12 cellular contexts compared by ENCODE assay signal in genomic region chr13:25874907-25875306, GRCh38.
DNase-seq lines count a peak whose midpoint lies in the region; ATAC-seq and TF ChIP-seq lines count a peak whose summit lies in the region.
"Had no signal": no experiment of that assay in that cellular context is flagged by ENCODE, and none has a peak within 500 bp of the region (broad histone marks: within the 10 kb centered on the region; RNA-seq: fewer than 3 reads in every experiment).

No MANE protein-coding gene starts in this region.

- CTCF ChIA-PET in HEK293T (lab: Yijun Ruan, JAX), result no interaction called here

- H3K4me3 ChIP-seq in gastrocnemius medialis, result no peak overlapping the region
- H3K4me3 ChIP-seq: thoracic aorta had no signal

- peaks cover 22% of the 10 kb centered on the region for H3K4me1 Mint-ChIP-seq in central memory CD8-positive, alpha-beta T cell

- H3K27ac Mint-ChIP-seq in central memory CD8-positive, alpha-beta T cell (ENCODE audit: low read depth), result peak overlapping the region; percentile 23

- H3K27ac ChIP-seq in gastrocnemius medialis, result no peak overlapping the region
- H3K27ac ChIP-seq: thoracic aorta had no signal

- peak; percentile 93 for ATAC-seq in central memory CD8-positive, alpha-beta T cell (replicated peaks; ENCODE audit: extremely low read depth, poor library complexity, severe bottlenecking)
- no peak for ATAC-seq in gastrocnemius medialis
- no peak for ATAC-seq in HG02938 (IDR thresholded peaks at IDR 0.05; ENCODE audit: unreplicated experiment)

- H3K4me3 Mint-ChIP-seq in central memory CD8-positive, alpha-beta T cell, result peak overlapping the region; percentile 39

- DNase-seq in NCI-H510A (lab: John Stamatoyannopoulos, UW) (peak; percentile 27), HEK293T (ENCODE audit: extremely low spot score) (no peak), DMS114 treated with DMSO at 0.1 percent for 48 hours (lab: John Stamatoyannopoulos, UW; ENCODE audit: unreplicated experiment) (no peak), gastrocnemius medialis (no peak)
- DNase-seq in activated CD4-positive, alpha-beta T cell treated with anti-CD3 and anti-CD28 coated beads for 48 hours, result peak; percentile 70
- peak; percentile 26 to 67 for DNase-seq in central memory CD8-positive, alpha-beta T cell (ENCODE audit: low spot score in 2 of 2)
- peak; percentile 25 to 33 for DNase-seq in stimulated activated CD8-positive, alpha-beta memory T cell treated with anti-CD3 and anti-CD28 coated beads, Interleukin-4, amount 100 ng/mL, for 1 hour (ENCODE audit: low read depth in 2 of 2, low spot score in 1 of 2)
- DNase-seq: amniotic stem cell, midbrain, NCI-H774 had no signal

- POLR2A ChIA-PET in HEK293T (lab: Yijun Ruan, JAX), result no interaction called here

- H3K9me3 ChIP-seq in gastrocnemius medialis, result no peaks in the 10 kb centered on the region
- H3K9me3 ChIP-seq: thoracic aorta had no signal

- no peaks in the 10 kb centered on the region for H3K27me3 ChIP-seq in gastrocnemius medialis

- H3K36me3 ChIP-seq in gastrocnemius medialis, result no peaks in the 10 kb centered on the region
- H3K36me3 ChIP-seq: thoracic aorta had no signal

- no peaks in the 10 kb centered on the region for H3K27me3 Mint-ChIP-seq in central memory CD8-positive, alpha-beta T cell

- no peak for TF ChIP-seq POLR2A in gastrocnemius medialis (IDR thresholded peaks at IDR 0.05)

- H3K9me3 Mint-ChIP-seq in central memory CD8-positive, alpha-beta T cell, result peaks cover 5% of the 10 kb centered on the region

- intact Hi-C loops in gastrocnemius medialis (cut with DNase I; ENCODE audit: low total_unique reads), result loop anchor here (5.0 kb wide), 1 partner anchor 177 kb away; the partner anchor contains the start of gene SHISA2

- H3K4me1 ChIP-seq in gastrocnemius medialis, result peaks cover 11 to 21% of the 10 kb centered on the region in 2 donors

- in situ Hi-C loops in gastrocnemius medialis (cut with MboI; ENCODE audit: low sequenced_read_pairs in 4 of 4), result no loop called here

- TF ChIP-seq CTCF in gastrocnemius medialis (IDR thresholded peaks at IDR 0.05 in 4 of 5, conservative IDR thresholded peaks at IDR 0.05 in 1 of 5), result no peak

- peaks cover 2% of the 10 kb centered on the region for H3K36me3 Mint-ChIP-seq in central memory CD8-positive, alpha-beta T cell (ENCODE audit: insufficient read depth)

TF ChIP-seq in HEK293T, 16 proteins besides CTCF, POLR2A, EP300 and RAD21:
- TF ChIP-seq SP1 (IDR thresholded peaks at IDR 0.05) (no peak), NFRKB (IDR thresholded peaks at IDR 0.05) (no peak), CTBP1 (IDR thresholded peaks at IDR 0.05; ENCODE audit: borderline replicate concordance) (no peak), TARDBP (IDR thresholded peaks at IDR 0.05) (no peak), SUZ12 (IDR thresholded peaks at IDR 0.05) (no peak), BHLHE40 (IDR thresholded peaks at IDR 0.05; ENCODE audit: borderline replicate concordance) (no peak), FOXA1 (IDR thresholded peaks at IDR 0.05) (no peak), LEF1 (IDR thresholded peaks at IDR 0.05; ENCODE audit: borderline replicate concordance) (no peak), PKNOX1 (IDR thresholded peaks at IDR 0.05) (no peak), ELF4 (IDR thresholded peaks at IDR 0.05) (no peak), FOXK2 (IDR thresholded peaks at IDR 0.05) (no peak), ZNF384 (IDR thresholded peaks at IDR 0.05) (no peak), L3MBTL2 (conservative IDR thresholded peaks at IDR 0.05) (no peak), FOXM1 (IDR thresholded peaks at IDR 0.05; ENCODE audit: borderline replicate concordance) (no peak), ARNT (IDR thresholded peaks at IDR 0.05) (no peak), HDGF (IDR thresholded peaks at IDR 0.05; ENCODE audit: borderline replicate concordance) (no peak)
TF ChIP-seq in HEK293T: peak in this region for 0.

Comparison
In these comparisons a context has a peak if more than half of its experiments do, and no peak if none do; other contexts are left out.
1. DNase-seq: peak in NCI-H510A (single experiment), activated CD4-positive, alpha-beta T cell treated with anti-CD3 and anti-CD28 coated beads for 48 hours (single experiment), central memory CD8-positive, alpha-beta T cell (2 of 2) and stimulated activated CD8-positive, alpha-beta memory T cell treated with anti-CD3 and anti-CD28 coated beads, Interleukin-4, amount 100 ng/mL, for 1 hour (2 of 2); none in HEK293T (single experiment), DMS114 treated with DMSO at 0.1 percent for 48 hours (single experiment) and gastrocnemius medialis (0 of 2).